Comparison of ENCODE assay signal across 8 cellular contexts in the genomic region with DNA sequence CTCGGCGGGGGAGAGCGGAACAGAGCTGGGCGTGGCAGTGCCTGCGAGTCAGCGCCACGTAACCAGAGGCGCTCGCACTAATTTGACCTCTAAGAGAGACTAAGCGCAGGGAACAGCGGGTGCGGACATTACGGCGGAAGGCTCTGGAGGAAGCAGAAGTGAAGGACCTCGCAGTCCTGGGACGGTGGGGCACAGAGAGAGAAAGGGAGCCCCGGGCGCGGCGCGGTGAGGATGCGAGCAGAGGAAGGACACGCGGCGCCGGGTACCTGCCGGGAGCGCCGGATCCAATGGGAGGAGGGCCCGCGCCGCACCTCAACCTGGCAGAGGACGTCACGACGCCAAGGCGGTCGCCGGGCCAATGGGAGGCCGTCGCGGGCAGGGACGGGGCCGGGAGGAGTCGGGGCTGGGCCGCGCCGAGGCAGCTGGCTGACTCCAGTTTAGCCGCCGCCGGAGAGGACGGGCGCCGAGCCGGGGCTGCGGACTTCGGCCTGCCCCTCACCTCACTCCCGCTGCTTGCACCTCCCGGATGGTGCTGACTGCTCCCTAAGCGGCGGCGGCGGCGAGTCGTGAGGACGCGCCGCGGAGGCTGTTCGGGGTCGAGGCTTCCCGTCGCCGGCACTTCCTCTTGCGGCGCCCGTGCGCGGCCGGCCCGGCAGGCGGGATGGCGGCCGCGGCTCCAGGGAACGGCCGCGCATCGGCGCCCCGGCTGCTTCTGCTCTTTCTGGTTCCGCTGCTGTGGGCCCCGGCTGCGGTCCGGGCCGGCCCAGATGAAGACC. TPM values are rescaled to one million over a fixed set of nuclear protein-coding genes. Genes with fewer than 3 reads are reported as not detected.
DNase-seq lines count a peak whose midpoint lies in the region; ATAC-seq lines count a peak whose summit lies in the region.

A gene with protein sequence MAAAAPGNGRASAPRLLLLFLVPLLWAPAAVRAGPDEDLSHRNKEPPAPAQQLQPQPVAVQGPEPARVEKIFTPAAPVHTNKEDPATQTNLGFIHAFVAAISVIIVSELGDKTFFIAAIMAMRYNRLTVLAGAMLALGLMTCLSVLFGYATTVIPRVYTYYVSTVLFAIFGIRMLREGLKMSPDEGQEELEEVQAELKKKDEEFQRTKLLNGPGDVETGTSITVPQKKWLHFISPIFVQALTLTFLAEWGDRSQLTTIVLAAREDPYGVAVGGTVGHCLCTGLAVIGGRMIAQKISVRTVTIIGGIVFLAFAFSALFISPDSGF (plus strand): TSS at position 429 of the 776 bp plus-strand sequence. CDS start 233 bp downstream, at position 662.

- H3K4me1 Mint-ChIP-seq in memory B cell = peaks cover 23% of the 10 kb centered on the region

- ATAC-seq in GM21367 (IDR thresholded peaks at IDR 0.05; ENCODE audit: unreplicated experiment) (peak; percentile 92), memory B cell (ENCODE audit: low read depth) (peak; percentile 86)

- H3K4me3 Mint-ChIP-seq in memory B cell = peak within 1 kb of the TSS; percentile 94

- H3K36me3 ChIP-seq in effector memory CD4-positive, alpha-beta T cell (ENCODE audit: control insufficient read depth, insufficient read depth, low read length) = peaks cover 2% of the 10 kb centered on the region

- no peaks in the 10 kb centered on the region for H3K9me3 Mint-ChIP-seq in memory B cell

- no peaks in the 10 kb centered on the region for H3K9me3 ChIP-seq in effector memory CD4-positive, alpha-beta T cell (ENCODE audit: control insufficient read depth, low read length)

- DNase-seq in COLO829 (ENCODE audit: low spot score) = peak; percentile 72
- peak; percentile 88 for DNase-seq in HT1080 (ENCODE audit: low read depth)
- DNase-seq in NOMO-1 (lab: John Stamatoyannopoulos, UW; ENCODE audit: unreplicated experiment in 2 of 2) = peak; percentile 85 to 92
- peak; percentile 74 to 79 for DNase-seq in activated CD8-positive, alpha-beta memory T cell treated with anti-CD3 and anti-CD28 coated beads for 4 hours (ENCODE audit: low read depth in 2 of 2)
- peak; percentile 78 to 85 (median 83) for DNase-seq in effector memory CD4-positive, alpha-beta T cell
- DNase-seq in memory B cell (ENCODE audit: low spot score in 2 of 2) = peak; percentile 81 to 88
- DNase-seq in stimulated activated CD8-positive, alpha-beta memory T cell treated with anti-CD3 and anti-CD28 coated beads, Interleukin-12 subunit alpha, Interleukin-12 subunit beta, amount 100 ng/mL, for 24 hours (ENCODE audit: extremely low read depth) = peak; percentile 79

- peak within 1 kb of the TSS; percentile 96 for H3K27ac Mint-ChIP-seq in memory B cell

- no peaks in the 10 kb centered on the region for H3K27me3 Mint-ChIP-seq in memory B cell

- H3K4me3 ChIP-seq in effector memory CD4-positive, alpha-beta T cell (ENCODE audit: insufficient read depth, low read depth, low read length, poor library complexity, severe bottlenecking) = peak within 1 kb of the TSS; percentile 67

- H3K4me1 ChIP-seq in effector memory CD4-positive, alpha-beta T cell (ENCODE audit: control insufficient read depth, insufficient read depth, low read length, poor library complexity, severe bottlenecking) = peaks cover 16% of the 10 kb centered on the region

- H3K27ac ChIP-seq in effector memory CD4-positive, alpha-beta T cell (ENCODE audit: insufficient read depth, low read length, poor library complexity, severe bottlenecking) = peak within 1 kb of the TSS; percentile 78

- H3K36me3 Mint-ChIP-seq in memory B cell = peaks cover 6% of the 10 kb centered on the region

- no peaks in the 10 kb centered on the region for H3K27me3 ChIP-seq in effector memory CD4-positive, alpha-beta T cell (replicated peaks; ENCODE audit: control insufficient read depth, insufficient read depth, low read length, poor library complexity, severe bottlenecking)

RNA-seq across cellular contexts. Expression of the gene that starts here (rescaled TPM):
- total RNA-seq in HT1080 (2014; rRNA removed; shearing (Covaris generic)) = 112 and 134 TPM in 2 replicates
- 110 and 117 TPM in 2 replicates for polyA plus RNA-seq in HT1080 (2015; cell fraction: cytosol; rRNA removed)
- polyA plus RNA-seq in HT1080 (2015; cell fraction: nucleus; rRNA removed) = 132 and 153 TPM in 2 replicates

Comparison
In these comparisons a context has a peak if more than half of its experiments do, and no peak if none do; other contexts are left out.
1. Peak in every context shown above with its lines: DNase-seq, ATAC-seq, H3K4me3 ChIP-seq and H3K27ac ChIP-seq.